In genomic region chr7:81155654-81156373, GRCh38 we compare ENCODE assay signal across 1 cellular context.
TF ChIP-seq lines count a peak whose summit lies in the region.

No MANE protein-coding gene starts in this region.

TF ChIP-seq in HepG2, 621 proteins besides CTCF, POLR2A, EP300 and RAD21 (continued from another document and continues in another):
- peak; percentile 56; the same call in 1 of the 2 replicates for TF ChIP-seq ZNF609 (CRISPR knock-in tag; IDR thresholded peaks at IDR 0.05; ENCODE audit: borderline replicate concordance)
- peak; percentile 43 for TF ChIP-seq CEBPG (CRISPR knock-in tag; IDR thresholded peaks at IDR 0.05)
- TF ChIP-seq ZNF350 (CRISPR knock-in tag; IDR thresholded peaks at IDR 0.05; ENCODE audit: borderline replicate concordance, low read depth) = no peak
- TF ChIP-seq ELF3 (CRISPR knock-in tag; IDR thresholded peaks at IDR 0.05) = peak; percentile 61; the same call in 1 of the 2 replicates
- TF ChIP-seq ZBTB40 (IDR thresholded peaks at IDR 0.05) = no peak
- TF ChIP-seq ZBTB40 (CRISPR knock-in tag; IDR thresholded peaks at IDR 0.05) = no peak; the same call in 1 of the 2 replicates
- peak; percentile 69; the same call in 1 of the 2 replicates for TF ChIP-seq FOXJ3 (CRISPR knock-in tag; IDR thresholded peaks at IDR 0.05; ENCODE audit: borderline replicate concordance)
- no peak for TF ChIP-seq TEF (CRISPR knock-in tag; IDR thresholded peaks at IDR 0.05)
- TF ChIP-seq ZNF891 (CRISPR knock-in tag; IDR thresholded peaks at IDR 0.05) = no peak
- TF ChIP-seq PBX3 (CRISPR knock-in tag; IDR thresholded peaks at IDR 0.05; ENCODE audit: borderline replicate concordance) = no peak
- TF ChIP-seq ZKSCAN8 (CRISPR knock-in tag; IDR thresholded peaks at IDR 0.05; ENCODE audit: borderline replicate concordance) = peak; percentile 67; the same call in 1 of the 2 replicates
- TF ChIP-seq FOXO1 (CRISPR knock-in tag; IDR thresholded peaks at IDR 0.05) = peak; percentile 8; the same call in 1 of the 2 replicates
- no peak for TF ChIP-seq AHR (CRISPR knock-in tag; IDR thresholded peaks at IDR 0.05)
- no peak for TF ChIP-seq PHF8 (CRISPR knock-in tag; IDR thresholded peaks at IDR 0.05)
- no peak for TF ChIP-seq SP4 (CRISPR knock-in tag; IDR thresholded peaks at IDR 0.05)
- TF ChIP-seq RARA (CRISPR knock-in tag; IDR thresholded peaks at IDR 0.05) = peak; percentile 68
- TF ChIP-seq HDAC1 (CRISPR knock-in tag; IDR thresholded peaks at IDR 0.05) = peak; percentile 60
- TF ChIP-seq TEAD3 (CRISPR knock-in tag; optimal IDR thresholded peaks at IDR 0.05; ENCODE audit: borderline replicate concordance) = peak; percentile 60
- peak; percentile 56; the same call in 1 of the 2 replicates for TF ChIP-seq ZNF644 (CRISPR knock-in tag; IDR thresholded peaks at IDR 0.05; ENCODE audit: low read depth)
- no peak for TF ChIP-seq KIAA2018 (CRISPR knock-in tag; IDR thresholded peaks at IDR 0.05; ENCODE audit: borderline replicate concordance)
- 0 out of 2 replicates have a peak, but pooled peaks have one; percentile 33 for TF ChIP-seq ZNF652 (CRISPR knock-in tag; IDR thresholded peaks at IDR 0.05; ENCODE audit: borderline replicate concordance, low read depth)
- no peak for TF ChIP-seq ZNF280B (CRISPR knock-in tag; IDR thresholded peaks at IDR 0.05; ENCODE audit: borderline replicate concordance)
- no peak for TF ChIP-seq SMC3 (IDR thresholded peaks at IDR 0.05; ENCODE audit: low read length)
- no peak for TF ChIP-seq RXRA (CRISPR knock-in tag; IDR thresholded peaks at IDR 0.05)
